In genomic region chr12:54077822-54078221, GRCh38 we compare ENCODE assay signal across 13 cellular contexts. TPM values are rescaled to one million over a fixed set of nuclear protein-coding genes. Genes with fewer than 3 reads are reported as not detected.
A peak's percentile ranks its signal among the peaks of the same experiment; 100 is the strongest.
DNase-seq lines count a peak whose midpoint lies in the region; ATAC-seq and TF ChIP-seq lines count a peak whose summit lies in the region.
"Not testable (repeated sequence)": the region's sequence is repeated elsewhere in the genome, so short reads cannot be mapped to it uniquely, and the experiment has no call there.
"Had no signal": no experiment of that assay in that cellular context is flagged by ENCODE, and none has a peak within 500 bp of the region (broad histone marks: within the 10 kb centered on the region; RNA-seq: fewer than 3 reads in every experiment).

No MANE protein-coding gene starts in this region.

- H3K4me1 Mint-ChIP-seq in CD14-positive monocyte (peaks cover 17% of the 10 kb centered on the region), WTC11 (peaks cover 70% of the 10 kb centered on the region), type B pancreatic cell (ENCODE audit: unreplicated experiment) (peaks cover 55% of the 10 kb centered on the region)
- peaks cover 25% of the 10 kb centered on the region for H3K4me1 Mint-ChIP-seq in central memory CD8-positive, alpha-beta T cell
- H3K4me1 Mint-ChIP-seq in stimulated activated naive B cell treated with anti-CD40 and anti-IgM and Interleukin-4, amounts not matched to agents 10 μg/mL and 1 μg/mL and 100 μg/mL, for 72 hours: peaks cover 12 to 29% of the 10 kb centered on the region in 2 donors

- peak overlapping the region in 1 of 7 donors; percentile 75 for H3K27ac Mint-ChIP-seq in CD14-positive monocyte
- not testable (repeated sequence) for H3K27ac Mint-ChIP-seq in WTC11
- H3K27ac Mint-ChIP-seq in central memory CD8-positive, alpha-beta T cell (ENCODE audit: low read depth): peak overlapping the region; percentile 32
- peak overlapping the region; percentile 16 for H3K27ac Mint-ChIP-seq in stimulated activated naive B cell treated with anti-CD40 and anti-IgM and Interleukin-4, amounts not matched to agents 10 μg/mL and 1 μg/mL and 100 μg/mL, for 72 hours
- peak overlapping the region; percentile 66 for H3K27ac Mint-ChIP-seq in type B pancreatic cell

- DNase-seq in CD14-positive monocyte (ENCODE audit: low spot score); WTC11 (ENCODE audit: low spot score); central memory CD8-positive, alpha-beta T cell (ENCODE audit: low spot score in 2 of 2); stimulated activated naive B cell treated with anti-CD40 and anti-IgM and Interleukin-4, amounts not matched to agents 10 μg/mL and 1 μg/mL and 100 μg/mL, for 72 hours; type B pancreatic cell (ENCODE audit: extremely low spot score, unreplicated experiment): not testable (repeated sequence)
- peak; percentile 50 for DNase-seq in fibroblast of mammary gland (ENCODE audit: low read depth)
- peak; percentile 15 for DNase-seq in medulla oblongata (ENCODE audit: extremely low spot score)
- DNase-seq in ovary: peak in 2 of 5 donors; percentile 35 to 59

- H3K9me3 Mint-ChIP-seq in CD14-positive monocyte; WTC11; central memory CD8-positive, alpha-beta T cell; stimulated activated naive B cell treated with anti-CD40 and anti-IgM and Interleukin-4, amounts not matched to agents 10 μg/mL and 1 μg/mL and 100 μg/mL, for 72 hours; type B pancreatic cell: not testable (repeated sequence)

- peak overlapping the region; percentile 52 to 96 for H3K27ac ChIP-seq in ovary

- CTCF ChIA-PET in WTC11 (lab: Charles Lee): interaction anchor here (0.7 to 2.8 kb wide), 5 partner anchors 46 to 137 kb away, joined by 3 to 11 read pairs (median 3); partner anchors contain the start of gene HOXC5

- intact Hi-C loops in CD14-positive monocyte (cut with micrococcal nuclease); ovary (cut with DNase I): not testable (repeated sequence)

- WGBS in ovary, 3 donors: 43 to 72% (median 49%) methylated on average over 9 of the region's 9 CpGs

- TF ChIP-seq POLR2A in ovary (IDR thresholded peaks at IDR 0.05): not testable (repeated sequence)

- not testable (repeated sequence) for ATAC-seq in WTC11; central memory CD8-positive, alpha-beta T cell (replicated peaks; ENCODE audit: extremely low read depth, poor library complexity, severe bottlenecking); stimulated activated naive B cell treated with anti-CD40 and anti-IgM and Interleukin-4, amounts not matched to agents 10 μg/mL and 1 μg/mL and 100 μg/mL, for 72 hours (replicated peaks)

- peak overlapping the region; percentile 43 for H3K4me3 ChIP-seq in fibroblast of mammary gland (ENCODE audit: control insufficient read depth, low read depth, low read length)
- not testable (repeated sequence) for H3K4me3 ChIP-seq in ovary

- H3K36me3 Mint-ChIP-seq in CD14-positive monocyte; WTC11; central memory CD8-positive, alpha-beta T cell (ENCODE audit: insufficient read depth); stimulated activated naive B cell treated with anti-CD40 and anti-IgM and Interleukin-4, amounts not matched to agents 10 μg/mL and 1 μg/mL and 100 μg/mL, for 72 hours: not testable (repeated sequence)
- peaks cover 15% of the 10 kb centered on the region for H3K36me3 Mint-ChIP-seq in type B pancreatic cell

- H3K4me1 ChIP-seq in ovary (ENCODE audit: insufficient read depth): not testable (repeated sequence)

- POLR2A ChIA-PET in WTC11 (lab: Charles Lee): not testable (repeated sequence)

- not testable (repeated sequence) for TF ChIP-seq CTCF in CD14-positive monocyte (IDR thresholded peaks at IDR 0.05); WTC11 (IDR thresholded peaks at IDR 0.05); fibroblast of mammary gland (conservative IDR thresholded peaks at IDR 0.05; ENCODE audit: control insufficient read depth, insufficient read depth, low read depth, low read length); ovary (IDR thresholded peaks at IDR 0.05); type B pancreatic cell (conservative IDR thresholded peaks at IDR 0.05)

- not testable (repeated sequence) for H3K27me3 ChIP-seq in ovary

- not testable (repeated sequence) for TF ChIP-seq EP300 in ovary (IDR thresholded peaks at IDR 0.05)

- not testable (repeated sequence) for H3K36me3 ChIP-seq in ovary

- H3K9me3 ChIP-seq in ovary: not testable (repeated sequence)

- H3K27me3 Mint-ChIP-seq in CD14-positive monocyte (ENCODE audit: low read depth in 3 of 3) (peaks cover 45 to 58% (median 56%) of the 10 kb centered on the region in 3 donors), WTC11 (ENCODE audit: low read depth) (peaks cover 86% of the 10 kb centered on the region), type B pancreatic cell (peaks cover 15% of the 10 kb centered on the region)
- H3K27me3 Mint-ChIP-seq in central memory CD8-positive, alpha-beta T cell; stimulated activated naive B cell treated with anti-CD40 and anti-IgM and Interleukin-4, amounts not matched to agents 10 μg/mL and 1 μg/mL and 100 μg/mL, for 72 hours: not testable (repeated sequence)

- H3K4me3 Mint-ChIP-seq in CD14-positive monocyte (peak overlapping the region; percentile 17 to 76), WTC11 (peak overlapping the region; percentile 37), type B pancreatic cell (peak overlapping the region; percentile 82)
- not testable (repeated sequence) for H3K4me3 Mint-ChIP-seq in central memory CD8-positive, alpha-beta T cell; stimulated activated naive B cell treated with anti-CD40 and anti-IgM and Interleukin-4, amounts not matched to agents 10 μg/mL and 1 μg/mL and 100 μg/mL, for 72 hours

RNA-seq across cellular contexts. Expression of gene HOXC4, which starts 24.2 kb away (rescaled TPM):
- polyA plus RNA-seq in CD14-positive monocyte (not detected), ovary (10 to 100 TPM in 1 of 2 donors, 1 to 10 TPM in 1; 7.9 to 10.9 TPM)
- total RNA-seq in WTC11 (2021) (0.14 to 0.46 TPM (median 0.30 TPM) in 3 replicates), ovary (10 to 100 TPM in 5 of 7 donors, 1 to 10 TPM in 2; 3.3 to 21.8 (median 13.1) TPM), type B pancreatic cell (ENCODE audit: low replicate concordance) (6.7 and 47.9 TPM in 2 replicates)
- total RNA-seq: A172; CD4-positive, alpha-beta memory T cell had no signal
- polyA plus RNA-seq: CD4-positive, alpha-beta memory T cell had no signal

RNA-seq across cellular contexts. Expression of gene HOXC5, which starts 45.0 kb away (rescaled TPM):
- polyA plus RNA-seq in CD14-positive monocyte (not detected), ovary (1 to 10 TPM; 2.1 to 2.2 TPM)
- total RNA-seq in WTC11 (2021) (not detected in 3 replicates), ovary (10 to 100 TPM in 1 of 7 donors, 1 to 10 TPM in 6; 1.8 to 11.0 (median 3.6) TPM), type B pancreatic cell (ENCODE audit: low replicate concordance) (1.9 and 56.9 TPM in 2 replicates)
- total RNA-seq: A172; CD4-positive, alpha-beta memory T cell; MCF 10A; OCI-LY7 had no signal
- polyA plus RNA-seq: BJ; CD4-positive, alpha-beta memory T cell had no signal

RNA-seq across cellular contexts. Expression of gene HOXC6, which starts 49.6 kb away (rescaled TPM):
- polyA plus RNA-seq in CD14-positive monocyte: not detected
- total RNA-seq in WTC11 (2021): not detected in 3 replicates
- total RNA-seq in ovary: 10 to 100 TPM in 5 of 7 donors, 1 to 10 TPM in 2; 3.9 to 56.1 (median 21.4) TPM
- 10 to 100 TPM; 23.3 to 37.8 TPM for polyA plus RNA-seq in ovary
- 4.8 and 23.0 TPM in 2 replicates for total RNA-seq in type B pancreatic cell (ENCODE audit: low replicate concordance)
- total RNA-seq: CD4-positive, alpha-beta memory T cell had no signal
- polyA plus RNA-seq: CD4-positive, alpha-beta memory T cell had no signal
